ENCODE assay signal across 3 cellular contexts in the genomic region with DNA sequence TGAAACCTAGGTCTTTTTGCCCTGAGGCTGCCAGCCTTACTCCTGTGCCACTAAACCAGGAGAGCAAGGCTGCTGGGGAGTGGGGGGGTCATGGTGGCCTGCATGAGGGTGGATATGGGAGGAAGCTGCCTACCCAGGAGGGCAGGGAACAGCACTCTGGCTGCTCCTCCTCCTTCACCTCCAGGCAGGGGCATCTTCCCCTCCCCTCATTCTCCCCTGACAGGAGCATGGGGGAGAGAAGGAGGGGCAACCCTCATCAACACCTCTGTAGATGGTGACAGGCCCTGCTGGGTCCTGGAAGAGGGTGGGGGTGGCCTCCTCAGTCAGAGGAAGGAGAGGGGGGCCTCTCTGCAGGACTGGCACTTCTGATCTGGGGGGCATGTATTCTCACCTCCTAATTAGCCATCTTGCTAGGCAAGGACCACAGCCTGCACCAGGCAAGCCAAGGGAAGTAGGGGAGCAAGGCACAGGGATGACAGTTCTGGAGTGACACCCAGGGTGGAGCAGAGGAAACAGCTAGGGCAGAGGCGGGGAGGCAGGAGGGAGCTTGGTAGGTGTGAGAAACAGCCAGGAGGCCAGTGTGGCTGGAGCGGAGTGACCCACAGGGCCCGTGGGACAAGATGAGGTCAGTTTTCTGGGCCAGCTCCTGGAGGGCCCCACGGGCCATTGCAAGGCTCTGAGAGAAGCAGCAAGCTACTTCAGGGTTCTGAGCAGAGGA.
TF ChIP-seq lines count a peak whose summit lies in the region.

No MANE protein-coding gene starts in this region.

TF ChIP-seq in SK-N-SH, 30 proteins besides CTCF, POLR2A, EP300 and RAD21 (continues in another document):
- TF ChIP-seq RXRA (IDR thresholded peaks at IDR 0.05; ENCODE audit: borderline replicate concordance, low read depth) (no peak), NFIC (IDR thresholded peaks at IDR 0.05; ENCODE audit: borderline replicate concordance) (no peak), RFX5 (IDR thresholded peaks at IDR 0.05; ENCODE audit: low read length) (no peak), IRF3 (IDR thresholded peaks at IDR 0.05; ENCODE audit: low read depth, low read length) (no peak), GABPA (IDR thresholded peaks at IDR 0.05; ENCODE audit: low read depth) (no peak), MAX (IDR thresholded peaks at IDR 0.05; ENCODE audit: low read depth) (no peak), YY1 (IDR thresholded peaks at IDR 0.05; ENCODE audit: low read depth) (no peak), EZH2phosphoT487 (IDR thresholded peaks at IDR 0.05; ENCODE audit: borderline replicate concordance, low read depth) (no peak), SMC3 (IDR thresholded peaks at IDR 0.05; ENCODE audit: low read depth, low read length) (no peak), MEF2A (IDR thresholded peaks at IDR 0.05; ENCODE audit: borderline replicate concordance, low read depth) (no peak), MXI1 (IDR thresholded peaks at IDR 0.05; ENCODE audit: low read depth, low read length) (no peak), RCOR1 (IDR thresholded peaks at IDR 0.05; ENCODE audit: low read length) (no peak), TEAD4 (IDR thresholded peaks at IDR 0.05; ENCODE audit: borderline replicate concordance, insufficient read depth) (no peak)
- TF ChIP-seq, protein P1, sequence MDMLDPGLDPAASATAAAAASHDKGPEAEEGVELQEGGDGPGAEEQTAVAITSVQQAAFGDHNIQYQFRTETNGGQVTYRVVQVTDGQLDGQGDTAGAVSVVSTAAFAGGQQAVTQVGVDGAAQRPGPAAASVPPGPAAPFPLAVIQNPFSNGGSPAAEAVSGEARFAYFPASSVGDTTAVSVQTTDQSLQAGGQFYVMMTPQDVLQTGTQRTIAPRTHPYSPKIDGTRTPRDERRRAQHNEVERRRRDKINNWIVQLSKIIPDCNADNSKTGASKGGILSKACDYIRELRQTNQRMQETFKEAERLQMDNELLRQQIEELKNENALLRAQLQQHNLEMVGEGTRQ (IDR thresholded peaks at IDR 0.05; ENCODE audit: borderline replicate concordance, low read depth, low read length), result no peak

TF ChIP-seq in SK-N-SH treated with all-trans-retinoic acid at 6 μM for 48 hours, 23 proteins besides CTCF, POLR2A, EP300 and RAD21:
- TF ChIP-seq ZNF565 (CRISPR knock-in tag; conservative IDR thresholded peaks at IDR 0.05; ENCODE audit: low read depth) (no peak), CSRNP3 (CRISPR knock-in tag; IDR thresholded peaks at IDR 0.05) (no peak), ZNF8 (CRISPR knock-in tag; IDR thresholded peaks at IDR 0.05) (no peak), TCF4 (CRISPR knock-in tag; IDR thresholded peaks at IDR 0.05; ENCODE audit: borderline replicate concordance) (no peak), CSDC2 (CRISPR knock-in tag; IDR thresholded peaks at IDR 0.05) (no peak), SNAI2 (CRISPR knock-in tag; IDR thresholded peaks at IDR 0.05) (no peak), ZFP30 (CRISPR knock-in tag; IDR thresholded peaks at IDR 0.05) (no peak), OSR1 (CRISPR knock-in tag; IDR thresholded peaks at IDR 0.05) (no peak), BACH2 (CRISPR knock-in tag; IDR thresholded peaks at IDR 0.05; ENCODE audit: borderline replicate concordance) (no peak), ISL1 (CRISPR knock-in tag; IDR thresholded peaks at IDR 0.05) (no peak), GLIS3 (CRISPR knock-in tag; IDR thresholded peaks at IDR 0.05) (no peak), TOX (CRISPR knock-in tag; IDR thresholded peaks at IDR 0.05; ENCODE audit: borderline replicate concordance) (no peak), ZNF70 (CRISPR knock-in tag; IDR thresholded peaks at IDR 0.05) (no peak), ZC3H10 (CRISPR knock-in tag; IDR thresholded peaks at IDR 0.05) (no peak)
- TF ChIP-seq, protein P2, sequence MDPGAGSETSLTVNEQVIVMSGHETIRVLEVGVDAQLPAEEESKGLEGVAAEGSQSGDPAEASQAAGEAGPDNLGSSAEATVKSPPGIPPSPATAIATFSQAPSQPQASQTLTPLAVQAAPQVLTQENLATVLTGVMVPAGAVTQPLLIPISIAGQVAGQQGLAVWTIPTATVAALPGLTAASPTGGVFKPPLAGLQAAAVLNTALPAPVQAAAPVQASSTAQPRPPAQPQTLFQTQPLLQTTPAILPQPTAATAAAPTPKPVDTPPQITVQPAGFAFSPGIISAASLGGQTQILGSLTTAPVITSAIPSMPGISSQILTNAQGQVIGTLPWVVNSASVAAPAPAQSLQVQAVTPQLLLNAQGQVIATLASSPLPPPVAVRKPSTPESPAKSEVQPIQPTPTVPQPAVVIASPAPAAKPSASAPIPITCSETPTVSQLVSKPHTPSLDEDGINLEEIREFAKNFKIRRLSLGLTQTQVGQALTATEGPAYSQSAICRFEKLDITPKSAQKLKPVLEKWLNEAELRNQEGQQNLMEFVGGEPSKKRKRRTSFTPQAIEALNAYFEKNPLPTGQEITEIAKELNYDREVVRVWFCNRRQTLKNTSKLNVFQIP (CRISPR knock-in tag; IDR thresholded peaks at IDR 0.05; ENCODE audit: borderline replicate concordance, low read depth), result no peak

TF ChIP-seq in HCT116, 20 proteins besides CTCF, POLR2A, EP300 and RAD21:
- TF ChIP-seq SRF (IDR thresholded peaks at IDR 0.05; ENCODE audit: low read depth), result no peak
- TF ChIP-seq CBX3 (IDR thresholded peaks at IDR 0.05; ENCODE audit: low read depth), result no peak
- no peak for TF ChIP-seq TCF7L2 (IDR thresholded peaks at IDR 0.05; ENCODE audit: borderline replicate concordance, extremely low read depth, insufficient read depth, insufficient read length)
- TF ChIP-seq POLR2AphosphoS5 (IDR thresholded peaks at IDR 0.05; ENCODE audit: low read depth, low read length), result no peak
- TF ChIP-seq CEBPB (IDR thresholded peaks at IDR 0.05; ENCODE audit: low read depth), result no peak
- no peak for TF ChIP-seq ELF1 (IDR thresholded peaks at IDR 0.05; ENCODE audit: borderline replicate concordance, low read depth)
- no peak for TF ChIP-seq EZH2 (IDR thresholded peaks at IDR 0.05)
- no peak for TF ChIP-seq ZFX (IDR thresholded peaks at IDR 0.05)
- no peak for TF ChIP-seq FOSL1 (IDR thresholded peaks at IDR 0.05; ENCODE audit: low read depth)
- TF ChIP-seq, protein P3, sequence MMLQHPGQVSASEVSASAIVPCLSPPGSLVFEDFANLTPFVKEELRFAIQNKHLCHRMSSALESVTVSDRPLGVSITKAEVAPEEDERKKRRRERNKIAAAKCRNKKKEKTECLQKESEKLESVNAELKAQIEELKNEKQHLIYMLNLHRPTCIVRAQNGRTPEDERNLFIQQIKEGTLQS (IDR thresholded peaks at IDR 0.05), result no peak
- no peak for TF ChIP-seq ZNF274 (IDR thresholded peaks at IDR 0.05; ENCODE audit: low read depth, low read length)
- TF ChIP-seq YY1 (IDR thresholded peaks at IDR 0.05; ENCODE audit: extremely low read depth, insufficient replicate concordance, low read depth, low read length), result no peak
- TF ChIP-seq SP1 (IDR thresholded peaks at IDR 0.05; ENCODE audit: low read depth), result no peak
